ENCODE assay signal across 13 cellular contexts in the genomic region with DNA sequence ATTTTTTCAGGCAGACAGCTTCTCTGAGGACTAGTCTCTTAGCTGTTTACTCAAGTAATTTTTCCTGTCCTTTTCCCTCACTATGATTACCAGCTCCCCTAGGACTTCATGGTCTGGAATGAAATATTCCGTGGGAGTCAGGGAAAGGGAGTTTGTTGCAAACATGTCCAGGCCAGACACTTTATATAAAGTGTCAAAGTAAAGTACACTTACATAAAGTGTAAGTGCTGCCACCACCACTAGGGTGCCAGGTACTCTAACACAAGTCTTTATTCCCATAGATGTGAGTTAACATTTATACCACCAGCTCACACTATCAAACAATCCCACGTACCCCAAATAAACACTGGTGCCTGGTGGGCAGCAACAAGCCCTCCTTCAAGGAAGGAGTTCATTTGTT.
DNase-seq lines count a peak whose midpoint lies in the region; ATAC-seq and TF ChIP-seq lines count a peak whose summit lies in the region.
"Had no signal": no experiment of that assay in that cellular context is flagged by ENCODE, and none has a peak within 500 bp of the region (broad histone marks: within the 10 kb centered on the region; RNA-seq: fewer than 3 reads in every experiment).

No MANE protein-coding gene starts in this region.

- H3K4me3 Mint-ChIP-seq in activated CD8-positive, alpha-beta memory T cell treated with anti-CD3 and anti-CD28 coated beads, Interleukin-2, amount 10 ng/mL, durations not matched to agents 7 days and 5 days, result no peak overlapping the region
- H3K4me3 Mint-ChIP-seq: activated CD4-positive, alpha-beta memory T cell treated with anti-CD3 and anti-CD28 coated beads, Interleukin-2, amount 10 ng/mL, durations not matched to agents 7 days and 5 days had no signal

- H3K36me3 ChIP-seq in left lung, result no peaks in the 10 kb centered on the region
- H3K36me3 ChIP-seq in thyroid gland, result no peaks in the 10 kb centered on the region

- intact Hi-C loops in left lung (cut with DNase I), result no loop called here
- intact Hi-C loops in thyroid gland (cut with DNase I), result loop anchor here (10.0 kb wide), 1 partner anchor 370 kb away; no protein-coding TSS in a partner anchor

- peaks cover 20% of the 10 kb centered on the region for H3K9me3 Mint-ChIP-seq in activated CD8-positive, alpha-beta memory T cell treated with anti-CD3 and anti-CD28 coated beads, Interleukin-2, amount 10 ng/mL, durations not matched to agents 7 days and 5 days (ENCODE audit: low read depth)

- H3K27ac Mint-ChIP-seq in activated CD8-positive, alpha-beta memory T cell treated with anti-CD3 and anti-CD28 coated beads, Interleukin-2, amount 10 ng/mL, durations not matched to agents 7 days and 5 days, result no peak overlapping the region
- H3K27ac Mint-ChIP-seq: activated CD4-positive, alpha-beta memory T cell treated with anti-CD3 and anti-CD28 coated beads, Interleukin-2, amount 10 ng/mL, durations not matched to agents 7 days and 5 days had no signal

- H3K9me3 ChIP-seq in left lung (peaks cover 0 to 74% of the 10 kb centered on the region in 2 donors), thyroid gland (no peaks in the 10 kb centered on the region)

- H3K27me3 ChIP-seq in left lung (no peaks in the 10 kb centered on the region), thyroid gland (no peaks in the 10 kb centered on the region)

- H3K4me1 ChIP-seq in left lung (no peaks in the 10 kb centered on the region), thyroid gland (no peaks in the 10 kb centered on the region)

- H3K27me3 Mint-ChIP-seq in activated CD8-positive, alpha-beta memory T cell treated with anti-CD3 and anti-CD28 coated beads, Interleukin-2, amount 10 ng/mL, durations not matched to agents 7 days and 5 days, result no peaks in the 10 kb centered on the region
- H3K27me3 Mint-ChIP-seq: activated CD4-positive, alpha-beta memory T cell treated with anti-CD3 and anti-CD28 coated beads, Interleukin-2, amount 10 ng/mL, durations not matched to agents 7 days and 5 days had no signal

- H3K4me1 Mint-ChIP-seq in activated CD8-positive, alpha-beta memory T cell treated with anti-CD3 and anti-CD28 coated beads, Interleukin-2, amount 10 ng/mL, durations not matched to agents 7 days and 5 days, result no peaks in the 10 kb centered on the region
- H3K4me1 Mint-ChIP-seq: activated CD4-positive, alpha-beta memory T cell treated with anti-CD3 and anti-CD28 coated beads, Interleukin-2, amount 10 ng/mL, durations not matched to agents 7 days and 5 days had no signal

- DNase-seq in AG10803 (ENCODE audit: low read depth), result peak; percentile 0
- no peak for DNase-seq in LNCaP clone FGC (ENCODE audit: low read depth)
- peak; percentile 14 for DNase-seq in dermis blood vessel endothelial cell
- DNase-seq in left lung, result no peak
- DNase-seq in COLO829 (ENCODE audit: low spot score), result no peak
- DNase-seq in thyroid gland, result no peak
- no peak for DNase-seq in activated CD8-positive, alpha-beta memory T cell treated with anti-CD3 and anti-CD28 coated beads, Interleukin-2, amount 10 ng/mL, durations not matched to agents 7 days and 5 days
- DNase-seq: activated CD4-positive, alpha-beta memory T cell treated with anti-CD3 and anti-CD28 coated beads, Interleukin-2, amount 10 ng/mL, durations not matched to agents 7 days and 5 days; activated gamma-delta T cell; DND-41; NCI-H1417; NCI-H69 had no signal

- TF ChIP-seq POLR2A in thyroid gland (IDR thresholded peaks at IDR 0.05), result no peak

- CTCF ChIA-PET in activated CD8-positive, alpha-beta memory T cell treated with anti-CD3 and anti-CD28 coated beads, Interleukin-2, amount 10 ng/mL, durations not matched to agents 7 days and 5 days (lab: Charles Lee), result no interaction called here

- ATAC-seq in left lung, result peak; percentile 25
- ATAC-seq in activated CD8-positive, alpha-beta memory T cell treated with anti-CD3 and anti-CD28 coated beads, Interleukin-2, amount 10 ng/mL, durations not matched to agents 7 days and 5 days, result no peak
- no peak for ATAC-seq in GM21526 (IDR thresholded peaks at IDR 0.05; ENCODE audit: low FRiP score, unreplicated experiment)

- H3K4me3 ChIP-seq in AG10803 (ENCODE audit: low read length) (no peak overlapping the region), LNCaP clone FGC (ENCODE audit: low read depth, low read length) (no peak overlapping the region), left lung (no peak overlapping the region), thyroid gland (replicated peaks in 1 of 3) (no peak overlapping the region)

- H3K36me3 Mint-ChIP-seq in activated CD8-positive, alpha-beta memory T cell treated with anti-CD3 and anti-CD28 coated beads, Interleukin-2, amount 10 ng/mL, durations not matched to agents 7 days and 5 days, result no peaks in the 10 kb centered on the region

- WGBS in thyroid gland, 2 donors, result 52 to 55% methylated on average over 2 of the region's 2 CpGs

- TF ChIP-seq CTCF in AG10803 (conservative IDR thresholded peaks at IDR 0.05; ENCODE audit: low read length) (no peak), LNCaP clone FGC (IDR thresholded peaks at IDR 0.05; ENCODE audit: control insufficient read depth, extremely low read depth, insufficient read depth) (peak; percentile 15; the same call in 1 of the 2 replicates), left lung (IDR thresholded peaks at IDR 0.05) (no peak), thyroid gland (IDR thresholded peaks at IDR 0.05) (peak in 1 of 6 experiments; percentile 15)

- H3K27ac ChIP-seq in left lung (no peak overlapping the region), thyroid gland (no peak overlapping the region)

Comparison
In these comparisons a context has a peak if more than half of its experiments do, and no peak if none do; other contexts are left out.
1. DNase-seq: peak in AG10803 (single experiment) and dermis blood vessel endothelial cell (single experiment); none in LNCaP clone FGC (single experiment), left lung (0 of 2), COLO829 (single experiment), thyroid gland (0 of 2) and activated CD8-positive, alpha-beta memory T cell treated with anti-CD3 and anti-CD28 coated beads, Interleukin-2, amount 10 ng/mL, durations not matched to agents 7 days and 5 days (single experiment).